In the genomic region with DNA sequence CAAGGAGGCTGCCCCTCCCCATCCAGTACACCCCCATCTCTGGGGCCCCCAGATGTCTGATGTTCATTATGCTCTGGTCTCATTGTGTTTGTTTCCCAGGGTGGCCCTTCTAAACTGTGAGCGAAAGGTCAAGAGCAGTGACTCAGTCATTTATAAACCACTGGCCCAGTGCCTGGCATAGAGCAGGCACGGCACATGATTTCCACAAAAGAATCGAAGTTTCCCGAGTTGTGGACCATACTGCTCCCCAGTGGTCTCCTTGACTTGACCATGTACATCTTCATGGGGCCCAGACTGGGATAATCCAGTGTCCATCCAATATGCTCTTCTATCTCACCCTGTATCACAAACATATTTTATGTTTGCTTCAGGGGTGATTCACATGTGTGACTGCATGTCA, we compare ENCODE assay signal across 11 cellular contexts.
DNase-seq lines count a peak whose midpoint lies in the region; ATAC-seq and TF ChIP-seq lines count a peak whose summit lies in the region.
"Had no signal": no experiment of that assay in that cellular context is flagged by ENCODE, and none has a peak within 500 bp of the region (broad histone marks: within the 10 kb centered on the region; RNA-seq: fewer than 3 reads in every experiment).

No MANE protein-coding gene starts in this region.

- H3K36me3 ChIP-seq in adipocyte (ENCODE audit: control insufficient read depth, insufficient read depth, low read length, severe bottlenecking) (no peaks in the 10 kb centered on the region), spleen (no peaks in the 10 kb centered on the region)
- H3K36me3 ChIP-seq: BLaER1 had no signal

- TF ChIP-seq CTCF in spleen (IDR thresholded peaks at IDR 0.05 in 8 of 11, conservative IDR thresholded peaks at IDR 0.05 in 3 of 11) = no peak

- 76 to 86% (median 82%) methylated on average over 4 of the region's 4 CpGs for WGBS in spleen, 5 donors

- no peak for TF ChIP-seq POLR2A in spleen (IDR thresholded peaks at IDR 0.05)

- no peaks in the 10 kb centered on the region for H3K27me3 ChIP-seq in adipocyte (replicated peaks; ENCODE audit: control insufficient read depth, insufficient read depth, low read length)
- no peaks in the 10 kb centered on the region for H3K27me3 ChIP-seq in spleen (replicated peaks in 1 of 7)
- H3K27me3 ChIP-seq: BLaER1 had no signal

- H3K9me3 ChIP-seq in adipocyte (ENCODE audit: control insufficient read depth, low read length) (no peaks in the 10 kb centered on the region), spleen (no peaks in the 10 kb centered on the region)

- intact Hi-C loops in spleen (cut with DNase I; ENCODE audit: low total_unique reads) = no loop called here

- H3K27ac ChIP-seq in spleen = no peak overlapping the region
- H3K27ac ChIP-seq: BLaER1 had no signal

- H3K9ac ChIP-seq in adipocyte (ENCODE audit: low read length) = no peak overlapping the region
- H3K9ac ChIP-seq: BLaER1 had no signal

- DNase-seq in A172 (ENCODE audit: low spot score) (peak; percentile 50), HCEC 1CT (peak; percentile 92), adipocyte (ENCODE audit: low read depth) (peak; percentile 44), globus pallidus (ENCODE audit: low spot score) (peak; percentile 27), spleen (no peak)
- no peak for DNase-seq in activated naive CD4-positive, alpha-beta T cell (lab: John Stamatoyannopoulos, UW)
- DNase-seq: NCI-H1436, SW 1271 had no signal

- no peak for ATAC-seq in GM21717 (IDR thresholded peaks at IDR 0.05; ENCODE audit: unreplicated experiment)
- no peak for ATAC-seq in GM18868 (IDR thresholded peaks at IDR 0.05; ENCODE audit: unreplicated experiment)

- H3K4me3 ChIP-seq in adipocyte (ENCODE audit: low read length) (no peak overlapping the region), spleen (no peak overlapping the region)
- H3K4me3 ChIP-seq: BLaER1 had no signal

- peaks cover 45% of the 10 kb centered on the region for H3K4me1 ChIP-seq in adipocyte (ENCODE audit: control insufficient read depth, insufficient read depth, low read length)
- H3K4me1 ChIP-seq in spleen = peaks cover 0 to 20% (median 6%) of the 10 kb centered on the region in 6 donors

Comparison
In these comparisons a context has a peak if more than half of its experiments do, and no peak if none do; other contexts are left out.
1. DNase-seq: peak in A172 (single experiment), HCEC 1CT (single experiment), adipocyte (single experiment) and globus pallidus (single experiment); none in spleen (single experiment) and activated naive CD4-positive, alpha-beta T cell (0 of 4).